ENCODE assay signal across 13 cellular contexts in genomic region chr17:50631195-50631907, GRCh38. TPM values are rescaled to one million over a fixed set of nuclear protein-coding genes. Genes with fewer than 3 reads are reported as not detected.
DNase-seq lines count a peak whose midpoint lies in the region; ATAC-seq and TF ChIP-seq lines count a peak whose summit lies in the region.
"Had no signal": no experiment of that assay in that cellular context is flagged by ENCODE, and none has a peak within 500 bp of the region (broad histone marks: within the 10 kb centered on the region; RNA-seq: fewer than 3 reads in every experiment).

No MANE protein-coding gene starts in this region.

- no peak for TF ChIP-seq CTCF in PC-9 (conservative IDR thresholded peaks at IDR 0.05)
- TF ChIP-seq CTCF in brain (conservative IDR thresholded peaks at IDR 0.05) = no peak
- TF ChIP-seq CTCF in osteoblast (IDR thresholded peaks at IDR 0.05; ENCODE audit: extremely low read depth, low read depth, low read length) = no peak
- no peak for TF ChIP-seq CTCF in GM23338 (conservative IDR thresholded peaks at IDR 0.05; ENCODE audit: low read depth in 2 of 2)

- no TSS peak for BruUV-seq in PC-9 (replicated peaks; lab: Mats Ljungman, UMichigan)

- H3K79me2 ChIP-seq in PC-9 (ENCODE audit: low read depth) (peaks cover 29% of the 10 kb centered on the region), osteoblast (ENCODE audit: insufficient read depth, low read length) (peaks cover 3% of the 10 kb centered on the region), GM23338 (replicated peaks; ENCODE audit: insufficient read depth) (no peaks in the 10 kb centered on the region)

- H3K9me3 Mint-ChIP-seq in brain (peaks cover 0 to 6% (median 0%) of the 10 kb centered on the region in 5 experiments), GM23338 (no peaks in the 10 kb centered on the region)
- H3K9me3 Mint-ChIP-seq: activated CD4-positive, alpha-beta T cell treated with anti-CD3 and anti-CD28 coated beads, Interleukin-2, amount 10 ng/mL, durations not matched to agents 7 days and 5 days; nephron; stimulated activated effector memory CD8-positive, alpha-beta T cell treated with anti-CD3 and anti-CD28 coated beads, Interleukin-12 subunit alpha, Interleukin-12 subunit beta, amount 100 ng/mL, for 72 hours had no signal

- intact Hi-C loops in PC-9 (cut with micrococcal nuclease; ENCODE audit: unreplicated experiment) = loop anchor here (2.0 kb wide), 1 partner anchor 49 kb away; no protein-coding TSS in a partner anchor

- CTCF ChIA-PET in PC-9 (lab: Charles Lee) = interaction anchor here (0.6 to 2.3 kb wide), 3 partner anchors 60 to 85 kb away, joined by 6 to 10 read pairs (median 6); no protein-coding TSS in a partner anchor

- H3K36me3 ChIP-seq in PC-9 (ENCODE audit: low read depth) = peaks cover 5% of the 10 kb centered on the region
- H3K36me3 ChIP-seq in osteoblast (ENCODE audit: insufficient read depth, low read length) = no peaks in the 10 kb centered on the region
- H3K36me3 ChIP-seq in GM23338 (ENCODE audit: insufficient read depth) = no peaks in the 10 kb centered on the region

- peaks cover 81% of the 10 kb centered on the region for H3K4me1 Mint-ChIP-seq in brain
- H3K4me1 Mint-ChIP-seq in GM23338 = peaks cover 31% of the 10 kb centered on the region

- H3K4me3 Mint-ChIP-seq in brain (peak overlapping the region in 2 of 5 experiments; percentile 27 to 49), GM23338 (no peak overlapping the region)
- H3K4me3 Mint-ChIP-seq: activated CD4-positive, alpha-beta T cell treated with anti-CD3 and anti-CD28 coated beads, Interleukin-2, amount 10 ng/mL, durations not matched to agents 7 days and 5 days; stimulated activated effector memory CD8-positive, alpha-beta T cell treated with anti-CD3 and anti-CD28 coated beads, Interleukin-12 subunit alpha, Interleukin-12 subunit beta, amount 100 ng/mL, for 72 hours had no signal

- H4K20me1 ChIP-seq in PC-9 (ENCODE audit: insufficient read depth) (no peaks in the 10 kb centered on the region), osteoblast (ENCODE audit: insufficient read depth, low read length) (no peaks in the 10 kb centered on the region), GM23338 (replicated peaks; ENCODE audit: insufficient read depth) (no peaks in the 10 kb centered on the region)

- H3K27ac Mint-ChIP-seq in brain = peak overlapping the region in 4 of 5 experiments; percentile 36 to 90 (median 51)
- no peak overlapping the region for H3K27ac Mint-ChIP-seq in GM23338
- H3K27ac Mint-ChIP-seq: activated CD4-positive, alpha-beta T cell treated with anti-CD3 and anti-CD28 coated beads, Interleukin-2, amount 10 ng/mL, durations not matched to agents 7 days and 5 days had no signal

- H3K36me3 Mint-ChIP-seq in brain = no peaks in the 10 kb centered on the region
- no peaks in the 10 kb centered on the region for H3K36me3 Mint-ChIP-seq in GM23338 (ENCODE audit: low read depth)
- H3K36me3 Mint-ChIP-seq: stimulated activated effector memory CD8-positive, alpha-beta T cell treated with anti-CD3 and anti-CD28 coated beads, Interleukin-12 subunit alpha, Interleukin-12 subunit beta, amount 100 ng/mL, for 72 hours had no signal

- H2AFZ ChIP-seq in PC-9 = no peak overlapping the region
- H2AFZ ChIP-seq in osteoblast (ENCODE audit: low read length) = no peak overlapping the region
- no peak overlapping the region for H2AFZ ChIP-seq in GM23338

- DNase-seq in DMS 273 (lab: John Stamatoyannopoulos, UW; ENCODE audit: unreplicated experiment) (peak; percentile 42), DMS 273 treated with DMSO at 0.1 percent for 48 hours (lab: John Stamatoyannopoulos, UW) (no peak), PC-9 (no peak), osteoblast (ENCODE audit: insufficient read length, low spot score, missing footprints) (peak; percentile 94), NCI-H2029 (lab: John Stamatoyannopoulos, UW) (no peak), GM23338 (ENCODE audit: low spot score) (no peak)

- H3K27ac ChIP-seq in PC-9 (no peak overlapping the region), osteoblast (ENCODE audit: low read depth, low read length) (no peak overlapping the region), GM23338 (ENCODE audit: low read depth) (no peak overlapping the region)
- H3K27ac ChIP-seq: 22Rv1, HL-60 had no signal

- peaks cover 70% of the 10 kb centered on the region for H3K4me1 ChIP-seq in PC-9 (replicated peaks; ENCODE audit: insufficient read depth)
- H3K4me1 ChIP-seq in osteoblast (ENCODE audit: insufficient read depth, low read length) = peaks cover 31% of the 10 kb centered on the region
- H3K4me1 ChIP-seq in GM23338 (ENCODE audit: insufficient read depth) = peaks cover 22% of the 10 kb centered on the region

- POLR2A ChIA-PET in PC-9 (lab: Charles Lee; ENCODE audit: unreplicated experiment) = interaction anchor here (0.7 kb wide), 1 partner anchor 59 kb away, joined by 3 read pairs; no protein-coding TSS in a partner anchor

- H3K4me3 ChIP-seq in PC-9 (no peak overlapping the region), osteoblast (ENCODE audit: insufficient read depth, low read length) (no peak overlapping the region), GM23338 (no peak overlapping the region)

- H3K9me2 ChIP-seq in PC-9 (ENCODE audit: insufficient read depth) (no peaks in the 10 kb centered on the region), GM23338 (ENCODE audit: insufficient read depth) (no peaks in the 10 kb centered on the region)

- H3F3A ChIP-seq in PC-9 (ENCODE audit: insufficient read depth, low read depth) (peaks cover 60% of the 10 kb centered on the region), GM23338 (replicated peaks; ENCODE audit: low read depth) (0 out of 2 replicates have a peak, but pooled peaks cover 3% of the 10 kb centered on the region)

- H3K4me2 ChIP-seq in PC-9 (peak overlapping the region; percentile 43), osteoblast (ENCODE audit: insufficient read depth, low read length) (peak overlapping the region; percentile 19), GM23338 (no peak overlapping the region)

- H3K27me3 Mint-ChIP-seq in brain (peaks cover 49% of the 10 kb centered on the region), GM23338 (ENCODE audit: insufficient read depth, low read depth, poor library complexity) (peaks cover 44% of the 10 kb centered on the region)

- H3K9me3 ChIP-seq in PC-9 (ENCODE audit: insufficient read depth, low read depth) (no peaks in the 10 kb centered on the region), osteoblast (ENCODE audit: low read depth, low read length) (no peaks in the 10 kb centered on the region)

- ATAC-seq in GM23338 = no peak
- no peak for ATAC-seq in HG02759 (IDR thresholded peaks at IDR 0.05; ENCODE audit: unreplicated experiment)

- no peaks in the 10 kb centered on the region for H3K27me3 ChIP-seq in PC-9 (ENCODE audit: insufficient read depth, low read depth)
- no peaks in the 10 kb centered on the region for H3K27me3 ChIP-seq in osteoblast (ENCODE audit: insufficient read depth, low read length)
- peaks cover 41% of the 10 kb centered on the region for H3K27me3 ChIP-seq in GM23338 (ENCODE audit: insufficient read depth)

TF ChIP-seq in GM23338, 12 proteins besides CTCF, POLR2A, EP300 and RAD21 (continues in another document):
- TF ChIP-seq JUNB (IDR thresholded peaks at IDR 0.05; ENCODE audit: unreplicated experiment) (no peak), EZH2 (IDR thresholded peaks at IDR 0.05; ENCODE audit: low read depth, unreplicated experiment) (no peak), REST (IDR thresholded peaks at IDR 0.05; ENCODE audit: unreplicated experiment) (no peak), EZH2phosphoT487 (IDR thresholded peaks at IDR 0.05; ENCODE audit: unreplicated experiment) (no peak)

RNA-seq across cellular contexts. Expression of gene ABCC3, which starts 3.3 kb away (rescaled TPM):
- 221 and 273 TPM in 2 replicates for total RNA-seq in PC-9 (2021)
- 0.97 TPM for polyA plus RNA-seq in brain (ENCODE audit: insufficient read depth, low read depth, low replicate concordance)
- total RNA-seq in osteoblast = 12.4 and 28.6 TPM in 2 replicates
- total RNA-seq in GM23338 (2014; rRNA removed; shearing (Covaris generic)) = 0.27 TPM in 1 of 2 replicates, not detected in the other
- not detected in 2 replicates for polyA plus RNA-seq in GM23338 (2016; fragmentation: Nextera tagmentation; extraction: Ambion mirVana)
- total RNA-seq: activated CD4-positive, alpha-beta T cell treated with anti-CD3 and anti-CD28 coated beads, Interleukin-2, amount 10 ng/mL, durations not matched to agents 7 days and 5 days had no signal

Comparison
In these comparisons a context has a peak if more than half of its experiments do, and no peak if none do; other contexts are left out.
1. DNase-seq: peak in DMS 273 (single experiment) and osteoblast (single experiment); none in DMS 273 treated with DMSO at 0.1 percent for 48 hours (single experiment), PC-9 (0 of 2), NCI-H2029 (single experiment) and GM23338 (single experiment).
2. RNA of gene ABCC3, which starts 3.3 kb away (total RNA-seq): 221 to 273 TPM in PC-9 and 12.4 to 28.6 TPM in osteoblast; 0.27 TPM in GM23338; every median in the first group is over 10 times any median in the second.